28 cellular contexts compared by ENCODE assay signal in the genomic region with DNA sequence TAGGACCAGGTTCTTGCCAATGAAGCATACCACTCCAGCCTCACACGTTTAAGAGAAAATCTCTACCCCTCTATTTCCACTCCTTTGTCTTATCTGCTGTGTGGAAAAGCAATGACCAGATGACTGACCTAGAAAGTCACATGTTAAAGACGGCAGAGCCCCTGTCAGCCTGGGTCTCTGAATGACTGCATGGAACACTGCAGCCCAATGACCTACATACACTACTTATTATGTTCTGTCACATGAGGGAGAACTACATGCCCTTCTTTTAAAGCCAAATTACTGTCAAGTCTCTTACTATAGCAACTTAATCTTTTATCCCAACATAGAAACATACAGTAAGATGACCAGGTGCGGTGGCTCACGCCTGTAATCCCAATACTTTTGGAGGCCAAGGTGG.
"Had no signal": no experiment of that assay in that cellular context is flagged by ENCODE, and none has a peak within 500 bp of the region (broad histone marks: within the 10 kb centered on the region; RNA-seq: fewer than 3 reads in every experiment).

No MANE protein-coding gene starts in this region.

- H3K27me3 Mint-ChIP-seq: activated naive CD4-positive, alpha-beta T cell treated with anti-CD3 and anti-CD28 coated beads, Interleukin-2, amount 50 U/mL, for 24 hours; activated naive CD8-positive, alpha-beta T cell treated with anti-CD3 and anti-CD28 coated beads, Interleukin-2, amount 10 ng/mL, durations not matched to agents 7 days and 5 days had no signal

- ATAC-seq: activated CD8-positive, alpha-beta T cell treated with anti-CD3 and anti-CD28 coated beads, Interleukin-2, amount 10 ng/mL, durations not matched to agents 7 days and 5 days; Panc1 had no signal

- H3K9me3 Mint-ChIP-seq: activated naive CD4-positive, alpha-beta T cell treated with anti-CD3 and anti-CD28 coated beads, Interleukin-2, amount 50 U/mL, for 24 hours; activated naive CD8-positive, alpha-beta T cell treated with anti-CD3 and anti-CD28 coated beads, Interleukin-2, amount 10 ng/mL, durations not matched to agents 7 days and 5 days had no signal

- H3K9me3 ChIP-seq: ascending aorta, breast epithelium, SJCRH30 had no signal

- H3K27ac ChIP-seq: ascending aorta, breast epithelium, SJCRH30, SK-N-MC, WERI-Rb-1 had no signal

- H3K4me3 ChIP-seq: ascending aorta, breast epithelium, SJCRH30, SK-N-MC had no signal

- H3K4me1 ChIP-seq: ascending aorta, breast epithelium, SJCRH30 had no signal

- DNase-seq: activated CD4-positive, alpha-beta T cell treated with anti-CD3 and anti-CD28 coated beads for 1 hour; activated CD4-positive, alpha-beta T cell treated with anti-CD3 and anti-CD28 coated beads for 48 hours; activated CD4-positive, alpha-beta T cell treated with anti-CD3 and anti-CD28 coated beads, Interleukin-2, amount 50 U/mL, for 48 hours; activated CD4-positive, CD25-positive, alpha-beta regulatory T cell; activated CD8-positive, alpha-beta memory T cell treated with anti-CD3 and anti-CD28 coated beads, Interleukin-2, amount 50 U/mL, for 4 hours; activated CD8-positive, alpha-beta T cell treated with anti-CD3 and anti-CD28 coated beads, Interleukin-2, amount 10 ng/mL, durations not matched to agents 7 days and 5 days; activated effector memory CD4-positive, alpha-beta T cell treated with anti-CD3 and anti-CD28 coated beads, Interleukin-2, amount 50 U/mL, for 16 hours; activated naive CD4-positive, alpha-beta T cell; activated naive CD8-positive, alpha-beta T cell treated with anti-CD3 and anti-CD28 coated beads, Interleukin-2, amount 10 ng/mL, durations not matched to agents 7 days and 5 days; activated T-cell treated with anti-CD3 and anti-CD28 coated beads for 4 hours; activated T-cell treated with anti-CD3 and anti-CD28 coated beads, Interleukin-2, amount 50 U/mL, for 48 hours; amygdala; NCI-H1092 treated with DMSO at 0.1 percent for 48 hours; NCI-H1417 treated with DMSO at 0.1 percent for 48 hours; NCI-H187 treated with DMSO at 0.1 percent for 48 hours; NCI-H2081; NCI-H226; NCI-H446 treated with DMSO at 0.1 percent for 48 hours; NCI-H524; SHP77; SJCRH30; T1000; WERI-Rb-1 had no signal

- H3K27ac Mint-ChIP-seq: activated CD8-positive, alpha-beta T cell treated with anti-CD3 and anti-CD28 coated beads, Interleukin-2, amount 10 ng/mL, durations not matched to agents 7 days and 5 days; activated naive CD4-positive, alpha-beta T cell treated with anti-CD3 and anti-CD28 coated beads, Interleukin-2, amount 50 U/mL, for 24 hours; activated naive CD8-positive, alpha-beta T cell treated with anti-CD3 and anti-CD28 coated beads, Interleukin-2, amount 10 ng/mL, durations not matched to agents 7 days and 5 days had no signal

- H3K36me3 ChIP-seq: ascending aorta, breast epithelium, SJCRH30, WERI-Rb-1 had no signal

- H3K4me3 Mint-ChIP-seq: activated CD8-positive, alpha-beta T cell treated with anti-CD3 and anti-CD28 coated beads, Interleukin-2, amount 10 ng/mL, durations not matched to agents 7 days and 5 days; activated naive CD4-positive, alpha-beta T cell treated with anti-CD3 and anti-CD28 coated beads, Interleukin-2, amount 50 U/mL, for 24 hours; activated naive CD8-positive, alpha-beta T cell treated with anti-CD3 and anti-CD28 coated beads, Interleukin-2, amount 10 ng/mL, durations not matched to agents 7 days and 5 days had no signal

- H3K27me3 ChIP-seq: ascending aorta, breast epithelium, SJCRH30 had no signal
